Comparison of ENCODE assay signal across 18 cellular contexts in the genomic region with DNA sequence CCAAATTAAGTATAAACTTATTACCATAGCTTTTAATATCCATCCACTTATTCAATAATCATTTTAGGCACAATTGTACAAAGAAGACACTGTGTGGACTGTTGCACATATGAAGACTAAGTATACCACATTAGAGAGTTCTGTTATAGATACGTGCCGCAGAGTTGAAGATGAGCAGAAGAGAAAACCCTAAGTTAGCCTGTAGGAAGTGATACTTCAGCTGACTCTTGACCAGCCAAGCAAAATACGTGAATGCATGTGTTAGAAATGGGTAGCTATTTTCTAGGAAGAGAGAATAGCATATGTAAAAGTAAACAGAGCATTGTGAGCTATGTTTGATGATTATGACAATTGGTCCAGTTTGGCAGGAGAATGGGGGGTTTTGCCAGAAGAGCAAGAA.
DNase-seq lines count a peak whose midpoint lies in the region; ATAC-seq, FAIRE-seq and TF ChIP-seq lines count a peak whose summit lies in the region.
"Had no signal": no experiment of that assay in that cellular context is flagged by ENCODE, and none has a peak within 500 bp of the region (broad histone marks: within the 10 kb centered on the region; RNA-seq: fewer than 3 reads in every experiment).

No MANE protein-coding gene starts in this region.

- H3K27me3 Mint-ChIP-seq in activated T-cell treated with anti-CD3 and anti-CD28 coated beads, Interleukin-2, amount 50 U/mL, for 24 hours, result no peaks in the 10 kb centered on the region

- no peak for TF ChIP-seq CTCF in ovary (IDR thresholded peaks at IDR 0.05)

- H3K4me3 Mint-ChIP-seq in activated T-cell treated with anti-CD3 and anti-CD28 coated beads, Interleukin-2, amount 50 U/mL, for 24 hours, result no peak overlapping the region

- H3K27ac ChIP-seq in ovary, result no peak overlapping the region
- H3K27ac ChIP-seq: A549; BLaER1 treated with 17β-estradiol and CSF1 and Interleukin-3, amounts not matched to agents 10 nM and 100 nM; PC-9; SJSA1 had no signal

- ATAC-seq in GM19351 (IDR thresholded peaks at IDR 0.05; ENCODE audit: unreplicated experiment) (peak; percentile 71), HG02852 (IDR thresholded peaks at IDR 0.05; ENCODE audit: unreplicated experiment) (peak; percentile 67), HG03442 (IDR thresholded peaks at IDR 0.05; ENCODE audit: unreplicated experiment) (peak; percentile 67)
- ATAC-seq: A549 had no signal

- no peaks in the 10 kb centered on the region for H3K27me3 ChIP-seq in ovary
- H3K27me3 ChIP-seq: BLaER1 treated with 17β-estradiol and CSF1 and Interleukin-3, amounts not matched to agents 10 nM and 100 nM; SJSA1 had no signal

- no peaks in the 10 kb centered on the region for H3K4me1 Mint-ChIP-seq in activated T-cell treated with anti-CD3 and anti-CD28 coated beads, Interleukin-2, amount 50 U/mL, for 24 hours (ENCODE audit: low read depth)

- H3K4me1 ChIP-seq in ovary (ENCODE audit: insufficient read depth), result no peaks in the 10 kb centered on the region
- H3K4me1 ChIP-seq: A549; BLaER1 treated with 17β-estradiol and CSF1 and Interleukin-3, amounts not matched to agents 10 nM and 100 nM had no signal

- no peak for TF ChIP-seq POLR2A in GM12892 (IDR thresholded peaks at IDR 0.05; ENCODE audit: low read depth, low read length)
- no peak for TF ChIP-seq POLR2A in ovary (IDR thresholded peaks at IDR 0.05)

- WGBS in ovary, 3 donors, result 82 to 88% (median 85%) methylated on average over 3 of the region's 3 CpGs

- peak; percentile 17 for FAIRE-seq in GM12892 (lab: Jason Lieb, UNC)
- FAIRE-seq: A549 had no signal

- no peak for TF ChIP-seq EP300 in ovary (IDR thresholded peaks at IDR 0.05)

- intact Hi-C loops in ovary (cut with DNase I), result no loop called here

- H3K36me3 Mint-ChIP-seq in activated T-cell treated with anti-CD3 and anti-CD28 coated beads, Interleukin-2, amount 50 U/mL, for 24 hours (ENCODE audit: low read depth), result no peaks in the 10 kb centered on the region

- H3K4me3 ChIP-seq in ovary, result no peak overlapping the region
- H3K4me3 ChIP-seq: A549; BLaER1 treated with 17β-estradiol and CSF1 and Interleukin-3, amounts not matched to agents 10 nM and 100 nM; PC-9; SJSA1 had no signal

- H3K27ac Mint-ChIP-seq in activated T-cell treated with anti-CD3 and anti-CD28 coated beads, Interleukin-2, amount 50 U/mL, for 24 hours, result no peak overlapping the region

- no peaks in the 10 kb centered on the region for H3K36me3 ChIP-seq in ovary
- H3K36me3 ChIP-seq: BLaER1 treated with 17β-estradiol and CSF1 and Interleukin-3, amounts not matched to agents 10 nM and 100 nM; SJSA1 had no signal

- no peaks in the 10 kb centered on the region for H3K9me3 ChIP-seq in ovary
- H3K9me3 ChIP-seq: A549; BLaER1 treated with 17β-estradiol and CSF1 and Interleukin-3, amounts not matched to agents 10 nM and 100 nM; SJSA1 had no signal

- DNase-seq in GM12892 (ENCODE audit: insufficient read length) (no peak), ovary (no peak)
- DNase-seq in stimulated activated CD4-positive, alpha-beta T cell treated with anti-CD3 and anti-CD28 coated beads, Interleukin-4, amount 100 ng/mL, for 4 hours, result no peak
- no peak for DNase-seq in activated T-cell treated with anti-CD3 and anti-CD28 coated beads, Interleukin-2, amount 50 U/mL, for 24 hours
- DNase-seq in activated CD4-positive, alpha-beta T cell treated with anti-CD3 and anti-CD28 coated beads, Interleukin-2, amount 50 U/mL, for 48 hours, result no peak
- DNase-seq: IMR-90, Kasumi-1, NCI-H1105 treated with DMSO at 0.1 percent for 48 hours, NCI-H187 treated with DMSO at 0.1 percent for 48 hours, NCI-H2171, PC-9, T-helper 2 cell had no signal

- no peaks in the 10 kb centered on the region for H3K9me3 Mint-ChIP-seq in activated T-cell treated with anti-CD3 and anti-CD28 coated beads, Interleukin-2, amount 50 U/mL, for 24 hours
